Comparison of ENCODE assay signal across 1 cellular context in the genomic region with DNA sequence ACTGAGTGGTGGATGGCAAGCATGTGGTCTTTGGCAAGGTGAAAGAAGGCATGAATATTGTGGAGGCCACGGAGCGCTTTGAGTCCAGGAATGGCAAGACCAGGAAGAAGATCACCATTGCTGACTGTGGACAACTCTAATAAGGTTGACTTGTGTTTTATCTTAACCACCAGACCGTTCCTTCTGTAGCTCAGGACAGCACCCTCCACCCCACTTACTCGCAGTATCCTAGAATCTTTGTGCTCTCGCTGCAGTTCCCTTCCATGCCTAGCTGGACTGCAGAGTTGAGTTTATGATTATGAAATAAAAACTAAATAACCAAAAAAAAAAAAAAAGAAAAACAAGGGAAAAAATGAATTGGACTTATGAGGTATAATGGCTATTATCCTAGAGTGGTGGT. TPM values are rescaled to one million over a fixed set of nuclear protein-coding genes. Genes with fewer than 3 reads are reported as not detected.
"Had no signal": no experiment of that assay in that cellular context is flagged by ENCODE, and none has a peak within 500 bp of the region (broad histone marks: within the 10 kb centered on the region; RNA-seq: fewer than 3 reads in every experiment).

No MANE protein-coding gene starts in this region.

RNA-seq across cellular contexts. Expression of a gene that starts 34.5 kb away (rescaled TPM):
- total RNA-seq: naive thymus-derived CD4-positive, alpha-beta T cell had no signal
- polyA plus RNA-seq: naive thymus-derived CD4-positive, alpha-beta T cell had no signal
